ENCODE assay signal across 9 cellular contexts in the genomic region with DNA sequence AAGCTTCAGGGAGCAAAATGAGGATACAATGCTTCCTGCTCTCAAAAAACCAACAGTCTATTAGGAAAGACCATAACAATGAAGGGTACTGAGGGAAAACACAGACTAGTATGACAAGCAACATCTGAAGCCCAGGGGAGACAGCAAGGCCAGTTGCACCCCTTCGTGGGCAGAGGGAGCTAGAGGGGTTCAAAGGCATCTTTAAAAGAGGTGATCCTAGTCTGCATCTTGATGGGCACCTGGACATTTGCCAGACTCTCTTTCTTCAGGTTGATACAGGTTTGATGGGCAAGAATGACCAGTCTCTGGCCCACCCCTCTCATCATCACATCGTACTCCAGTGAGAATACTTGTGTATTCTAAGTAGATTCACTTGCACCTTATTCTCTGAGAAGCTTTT.
DNase-seq lines count a peak whose midpoint lies in the region; ATAC-seq and TF ChIP-seq lines count a peak whose summit lies in the region.
"Had no signal": no experiment of that assay in that cellular context is flagged by ENCODE, and none has a peak within 500 bp of the region (broad histone marks: within the 10 kb centered on the region; RNA-seq: fewer than 3 reads in every experiment).

No MANE protein-coding gene starts in this region.

- CTCF ChIA-PET in activated B cell treated with CpG ODN at 0.5 μM for 24 hours (lab: Charles Lee) = interaction anchor here (1.0 to 13.9 kb wide), 5 partner anchors 15 to 340 kb away, joined by 3 to 488 read pairs (median 4); a partner anchor contains a TSS

- H3K4me1 ChIP-seq in Karpas-422 (ENCODE audit: low read length) = peaks cover 11% of the 10 kb centered on the region

- no peak overlapping the region for H2AFZ ChIP-seq in Karpas-422 (ENCODE audit: low read length)

- H3K4me1 Mint-ChIP-seq in activated B cell treated with CpG ODN at 0.5 μM for 24 hours = peaks cover 88% of the 10 kb centered on the region
- H3K4me1 Mint-ChIP-seq in naive thymus-derived CD8-positive, alpha-beta T cell = peaks cover 29 to 84% (median 64%) of the 10 kb centered on the region in 4 donors

- no peaks in the 10 kb centered on the region for H3K27me3 ChIP-seq in Karpas-422 (ENCODE audit: low read length)

- peak overlapping the region; percentile 17 for H3K4me3 Mint-ChIP-seq in activated B cell treated with CpG ODN at 0.5 μM for 24 hours
- H3K4me3 Mint-ChIP-seq in naive thymus-derived CD8-positive, alpha-beta T cell = peak overlapping the region in 9 of 10 donors; percentile 57 to 82 (median 77)

- H3K4me3 ChIP-seq in Karpas-422 (ENCODE audit: low read length) = no peak overlapping the region

- H3K9me2 ChIP-seq in Karpas-422 (replicated peaks; ENCODE audit: insufficient read depth, low read length) = no peaks in the 10 kb centered on the region

- no peak overlapping the region for H3K27ac ChIP-seq in Karpas-422 (ENCODE audit: low read length)

- H3K79me2 ChIP-seq in Karpas-422 (ENCODE audit: low read length) = no peaks in the 10 kb centered on the region

- H3K36me3 ChIP-seq in Karpas-422 (ENCODE audit: insufficient read depth, low read length) = no peaks in the 10 kb centered on the region

- no peaks in the 10 kb centered on the region for H3K36me3 Mint-ChIP-seq in activated B cell treated with CpG ODN at 0.5 μM for 24 hours (ENCODE audit: low read depth)
- H3K36me3 Mint-ChIP-seq in naive thymus-derived CD8-positive, alpha-beta T cell = no peaks in the 10 kb centered on the region

- no peak overlapping the region for H3K9ac ChIP-seq in Karpas-422 (ENCODE audit: low read length)

- DNase-seq in NCI-H2107 treated with DMSO at 0.1 percent for 48 hours (lab: John Stamatoyannopoulos, UW; ENCODE audit: unreplicated experiment) (peak; percentile 52), NCI-H2107 (lab: John Stamatoyannopoulos, UW) (no peak), Karpas-422 (peak; percentile 76), activated B cell treated with CpG ODN at 0.5 μM for 24 hours (no peak), putamen (ENCODE audit: low spot score) (no peak), GOT3 (lab: John Stamatoyannopoulos, UW) (no peak)
- DNase-seq in naive thymus-derived CD8-positive, alpha-beta T cell = peak in 4 of 10 donors; percentile 14 to 26 (median 22)
- DNase-seq: NCI-H1694 treated with DMSO at 0.1 percent for 48 hours had no signal

- no peaks in the 10 kb centered on the region for H4K20me1 ChIP-seq in Karpas-422 (ENCODE audit: insufficient read depth, low read depth, low read length)

- H3K9me3 Mint-ChIP-seq in activated B cell treated with CpG ODN at 0.5 μM for 24 hours = no peaks in the 10 kb centered on the region
- no peaks in the 10 kb centered on the region for H3K9me3 Mint-ChIP-seq in naive thymus-derived CD8-positive, alpha-beta T cell

- POLR2A ChIA-PET in activated B cell treated with CpG ODN at 0.5 μM for 24 hours (lab: Charles Lee) = interaction anchor here (1.1 to 3.4 kb wide), 3 partner anchors 176 to 220 kb away, joined by 3 to 19 read pairs (median 4); a partner anchor contains a TSS
- POLR2A ChIA-PET in naive thymus-derived CD8-positive, alpha-beta T cell (lab: Charles Lee) = interaction anchor here (2.2 kb wide), 1 partner anchor 177 kb away, joined by 7 read pairs; a partner anchor contains a TSS

- peak overlapping the region; percentile 88 for H3K27ac Mint-ChIP-seq in activated B cell treated with CpG ODN at 0.5 μM for 24 hours
- H3K27ac Mint-ChIP-seq in naive thymus-derived CD8-positive, alpha-beta T cell = peak overlapping the region; percentile 89 to 97 (median 94)

- no peaks in the 10 kb centered on the region for H3K9me3 ChIP-seq in Karpas-422 (ENCODE audit: low read length)

- TF ChIP-seq CTCF in activated B cell treated with CpG ODN at 0.5 μM for 24 hours (IDR thresholded peaks at IDR 0.05) = no peak

- intact Hi-C loops in activated B cell treated with CpG ODN at 0.5 μM for 24 hours (cut with micrococcal nuclease) = loop anchor here (1.0 to 2.0 kb wide), 9 partner anchors 8 to 256 kb away; a partner anchor contains a TSS

- no peak overlapping the region for H3K4me2 ChIP-seq in Karpas-422 (ENCODE audit: low read depth, low read length, poor library complexity, severe bottlenecking)

- peak; percentile 65 for ATAC-seq in activated B cell treated with CpG ODN at 0.5 μM for 24 hours (ENCODE audit: low read depth)
- ATAC-seq in naive thymus-derived CD8-positive, alpha-beta T cell = no peak
- no peak for ATAC-seq in HG03442 (IDR thresholded peaks at IDR 0.05; ENCODE audit: unreplicated experiment)

- no peaks in the 10 kb centered on the region for H3K27me3 Mint-ChIP-seq in activated B cell treated with CpG ODN at 0.5 μM for 24 hours
- no peaks in the 10 kb centered on the region for H3K27me3 Mint-ChIP-seq in naive thymus-derived CD8-positive, alpha-beta T cell

Comparison
In these comparisons a context has a peak if more than half of its experiments do, and no peak if none do; other contexts are left out.
1. DNase-seq: peak in NCI-H2107 treated with DMSO at 0.1 percent for 48 hours (single experiment) and Karpas-422 (single experiment); none in NCI-H2107 (single experiment), activated B cell treated with CpG ODN at 0.5 μM for 24 hours (single experiment), putamen (single experiment) and GOT3 (single experiment).